Comparison of ENCODE assay signal across 8 cellular contexts in genomic region chr9:91436841-91437240, GRCh38.
"Had no signal": no experiment of that assay in that cellular context is flagged by ENCODE, and none has a peak within 500 bp of the region (broad histone marks: within the 10 kb centered on the region; RNA-seq: fewer than 3 reads in every experiment).

No MANE protein-coding gene starts in this region.

- FAIRE-seq: HepG2, HTR-8/SVneo had no signal

- DNase-seq: IMR-90, KBM-7, KG1 had no signal

- ATAC-seq: HepG2 had no signal

- H3K27ac ChIP-seq: HL-60, KMS-11 had no signal

- H3K9me3 Mint-ChIP-seq: IgD-negative memory B cell had no signal

- H3K4me2 ChIP-seq: KMS-11 had no signal

- H3K9ac ChIP-seq: KMS-11 had no signal

- H3K36me3 Mint-ChIP-seq: IgD-negative memory B cell had no signal

- H3K27ac Mint-ChIP-seq: IgD-negative memory B cell had no signal

- H3K4me3 Mint-ChIP-seq: IgD-negative memory B cell had no signal
